In the genomic region with DNA sequence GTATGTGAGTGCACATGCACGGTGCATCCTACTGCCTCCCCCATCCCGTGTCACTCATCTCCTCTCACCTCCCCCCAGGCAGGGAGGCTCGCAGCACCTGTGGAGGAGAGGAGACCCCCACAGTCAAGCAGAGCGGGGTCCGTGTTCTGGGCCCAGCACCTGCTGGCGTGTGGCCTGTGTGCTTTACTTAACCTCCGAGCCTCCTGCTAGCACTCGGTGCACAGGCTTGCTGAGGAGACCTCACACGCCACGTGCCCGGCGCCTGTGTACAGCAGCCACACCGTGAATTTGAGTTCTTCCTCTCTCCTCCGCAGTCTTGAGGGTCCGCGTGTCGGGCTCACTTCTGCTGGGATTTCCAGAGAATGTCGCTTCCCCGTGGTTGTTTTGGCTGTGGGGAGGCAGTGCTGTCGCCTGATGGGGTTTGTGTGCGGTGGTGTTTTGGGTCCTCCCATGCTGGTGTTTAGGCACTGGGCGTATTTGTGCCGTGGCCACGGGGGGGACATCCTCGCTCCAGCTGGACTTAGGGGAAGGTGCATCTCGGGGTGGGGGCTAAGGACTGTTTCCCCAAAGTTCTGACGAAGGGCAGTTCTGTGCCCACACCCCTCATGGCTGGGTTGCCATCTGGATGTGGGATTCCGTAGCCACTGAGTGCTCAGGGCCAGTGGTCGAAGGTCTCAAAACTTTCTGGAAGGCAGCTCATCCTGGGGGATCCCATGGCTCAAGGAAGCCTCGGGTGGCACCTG, we compare ENCODE assay signal across 10 cellular contexts. TPM values are rescaled to one million over a fixed set of nuclear protein-coding genes. Genes with fewer than 3 reads are reported as not detected.
DNase-seq lines count a peak whose midpoint lies in the region; ATAC-seq and TF ChIP-seq lines count a peak whose summit lies in the region.
"Had no signal": no experiment of that assay in that cellular context is flagged by ENCODE, and none has a peak within 500 bp of the region (broad histone marks: within the 10 kb centered on the region; RNA-seq: fewer than 3 reads in every experiment).

No MANE protein-coding gene starts in this region.

- no peak for DNase-seq in breast epithelium (ENCODE audit: low spot score in 2 of 2)
- DNase-seq in MCF 10A (ENCODE audit: unreplicated experiment) = no peak
- peak; percentile 46 for DNase-seq in ecto neural progenitor cell (ENCODE audit: low spot score)
- no peak for DNase-seq in natural killer cell
- no peak for DNase-seq in RKO (ENCODE audit: low spot score)
- DNase-seq in GOT3 (lab: John Stamatoyannopoulos, UW) = no peak
- no peak for DNase-seq in stimulated activated CD8-positive, alpha-beta memory T cell treated with anti-CD3 and anti-CD28 coated beads, Interleukin-4, amount 100 ng/mL, for 48 hours
- DNase-seq: NCI-H187 treated with DMSO at 0.1 percent for 48 hours had no signal

- intact Hi-C loops in breast epithelium (cut with DNase I; ENCODE audit: low total_unique reads) (no loop called here), MCF 10A (cut with micrococcal nuclease) (no loop called here), natural killer cell (cut with micrococcal nuclease) (no loop called here)

- H3K9me3 Mint-ChIP-seq in MCF 10A (ENCODE audit: unreplicated experiment) = no peaks in the 10 kb centered on the region
- no peaks in the 10 kb centered on the region for H3K9me3 Mint-ChIP-seq in natural killer cell

- no peak overlapping the region for H3K27ac Mint-ChIP-seq in MCF 10A (ENCODE audit: low read depth, unreplicated experiment)
- peak overlapping the region; percentile 84 to 94 for H3K27ac Mint-ChIP-seq in natural killer cell

- H3K27ac ChIP-seq in breast epithelium = no peak overlapping the region
- H3K27ac ChIP-seq: VCaP had no signal

- TF ChIP-seq POLR2A in breast epithelium (IDR thresholded peaks at IDR 0.05) = no peak

- no TSS peak for BruUV-seq in MCF 10A (replicated peaks; lab: Mats Ljungman, UMichigan)

- no peaks in the 10 kb centered on the region for H3K36me3 Mint-ChIP-seq in MCF 10A (ENCODE audit: insufficient read depth, unreplicated experiment)
- H3K36me3 Mint-ChIP-seq in natural killer cell = no peaks in the 10 kb centered on the region

- H3K27me3 ChIP-seq in breast epithelium = peaks cover 0 to 10% of the 10 kb centered on the region in 2 donors

- H3K4me1 ChIP-seq in breast epithelium = no peaks in the 10 kb centered on the region

- H3K36me3 ChIP-seq in breast epithelium = no peaks in the 10 kb centered on the region

- H3K27me3 Mint-ChIP-seq in MCF 10A (ENCODE audit: insufficient read depth, unreplicated experiment) (peaks cover 12% of the 10 kb centered on the region), natural killer cell (ENCODE audit: low read depth in 2 of 2) (peaks cover 0 to 5% of the 10 kb centered on the region in 2 donors)

- POLR2A ChIA-PET in MCF 10A (lab: Yijun Ruan, JAX) = interaction anchor here (0.7 kb wide), 1 partner anchor 59 kb away, joined by 3 read pairs; no protein-coding TSS in a partner anchor

- CTCF ChIA-PET in MCF 10A (lab: Yijun Ruan, JAX) = interaction anchor here (1.0 to 1.4 kb wide), 4 partner anchors 11 to 58 kb away, joined by 3 to 8 read pairs (median 4); no protein-coding TSS in a partner anchor

- H3K4me3 ChIP-seq in breast epithelium = peak overlapping the region in 2 of 3 donors; percentile 53 to 68

- H3K9me3 ChIP-seq in breast epithelium = no peaks in the 10 kb centered on the region

- ATAC-seq in natural killer cell (no peak), GM19455 (IDR thresholded peaks at IDR 0.05; ENCODE audit: unreplicated experiment) (no peak)

- TF ChIP-seq CTCF in breast epithelium (IDR thresholded peaks at IDR 0.05) (no peak), MCF 10A (IDR thresholded peaks at IDR 0.05; ENCODE audit: unreplicated experiment) (no peak), natural killer cell (IDR thresholded peaks at IDR 0.05) (no peak)

- H3K4me1 Mint-ChIP-seq in MCF 10A (ENCODE audit: insufficient read depth, unreplicated experiment) (peaks cover 9% of the 10 kb centered on the region), natural killer cell (peaks cover 0 to 11% of the 10 kb centered on the region in 2 donors)

- H3K4me3 Mint-ChIP-seq in MCF 10A (ENCODE audit: unreplicated experiment) (no peak overlapping the region), natural killer cell (peak overlapping the region; percentile 83)

RNA-seq across cellular contexts. Expression of a gene that starts 34.8 kb away (rescaled TPM):
- 10 to 100 TPM in 1 of 3 donors, 1 to 10 TPM in 2; 2.3 to 11.8 (median 5.2) TPM for total RNA-seq in breast epithelium
- 7.0 and 15.8 TPM in 2 replicates for total RNA-seq in MCF 10A (2022)
- 1 to 10 TPM in 2 of 3 donors, under 1 TPM in 1; 0.38 to 3.0 (median 1.0) TPM for total RNA-seq in natural killer cell

RNA-seq across cellular contexts. Expression of a gene that starts 57.2 kb away (rescaled TPM):
- total RNA-seq in breast epithelium (not detected), MCF 10A (2022) (not detected in 2 replicates), natural killer cell (not detected)
